In the genomic region with DNA sequence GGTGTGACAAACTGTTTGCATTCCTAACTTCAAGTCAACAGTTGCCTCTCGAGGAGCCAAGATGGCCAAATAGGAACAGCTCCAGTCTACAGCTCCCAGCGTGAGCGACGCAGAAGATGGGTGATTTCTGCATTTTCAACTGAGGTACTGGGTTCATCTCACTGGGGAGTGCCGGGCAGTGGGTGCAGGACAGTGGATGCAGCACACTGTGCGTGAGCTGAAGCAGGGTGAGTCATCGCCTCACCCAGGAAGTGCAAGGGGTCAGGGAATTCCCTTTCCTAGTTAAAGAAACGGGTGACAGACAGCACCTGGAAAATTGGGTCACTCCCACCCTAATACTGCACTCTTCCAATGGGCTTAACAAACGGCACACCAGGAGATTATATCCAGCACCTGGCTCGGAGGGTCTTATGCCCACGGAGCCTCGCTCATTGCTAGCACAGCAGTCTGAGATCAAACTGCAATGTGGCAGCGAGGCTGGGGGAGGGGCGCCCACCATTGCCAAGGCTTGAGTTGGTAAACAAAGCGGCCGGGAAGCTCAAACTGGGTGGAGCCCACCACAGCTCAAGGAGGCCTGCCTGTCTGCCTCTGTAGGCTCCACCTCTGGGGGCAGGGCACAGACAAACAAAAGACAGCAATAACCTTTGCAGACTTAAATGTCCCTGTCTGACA, we compare ENCODE assay signal across 7 cellular contexts.
A peak's percentile ranks its signal among the peaks of the same experiment; 100 is the strongest.
DNase-seq lines count a peak whose midpoint lies in the region; ATAC-seq lines count a peak whose summit lies in the region.
"Not testable (repeated sequence)": the region's sequence is repeated elsewhere in the genome, so short reads cannot be mapped to it uniquely, and the experiment has no call there.

No MANE protein-coding gene starts in this region.

- H3K36me3 Mint-ChIP-seq in T-helper 1 cell treated with Interleukin-12 subunit alpha and Interleukin-12 subunit beta and Interleukin-4 antibody, amounts not matched to agents 30 μg/mL and 1 μg/mL, for 36 hours (ENCODE audit: low read depth) = peaks cover 28% of the 10 kb centered on the region
- peaks cover 19% of the 10 kb centered on the region for H3K36me3 Mint-ChIP-seq in activated naive CD4-positive, alpha-beta T cell treated with anti-CD3 and anti-CD28 coated beads, Interleukin-2, amount 10 ng/mL, durations not matched to agents 7 days and 5 days
- H3K36me3 Mint-ChIP-seq in stimulated activated effector memory CD8-positive, alpha-beta T cell treated with anti-CD3 and anti-CD28 coated beads, Interleukin-12 subunit alpha, Interleukin-12 subunit beta, amount 100 ng/mL, for 72 hours = not testable (repeated sequence)

- ATAC-seq in stimulated activated effector memory CD8-positive, alpha-beta T cell treated with anti-CD3 and anti-CD28 coated beads, Interleukin-12 subunit alpha, Interleukin-12 subunit beta, amount 100 ng/mL, for 72 hours = not testable (repeated sequence)

- peaks cover 22% of the 10 kb centered on the region for H3K4me1 Mint-ChIP-seq in T-helper 1 cell treated with Interleukin-12 subunit alpha and Interleukin-12 subunit beta and Interleukin-4 antibody, amounts not matched to agents 30 μg/mL and 1 μg/mL, for 36 hours (ENCODE audit: low read depth)
- H3K4me1 Mint-ChIP-seq in activated naive CD4-positive, alpha-beta T cell treated with anti-CD3 and anti-CD28 coated beads, Interleukin-2, amount 10 ng/mL, durations not matched to agents 7 days and 5 days = peaks cover 22% of the 10 kb centered on the region
- H3K4me1 Mint-ChIP-seq in stimulated activated effector memory CD8-positive, alpha-beta T cell treated with anti-CD3 and anti-CD28 coated beads, Interleukin-12 subunit alpha, Interleukin-12 subunit beta, amount 100 ng/mL, for 72 hours = peaks cover 22% of the 10 kb centered on the region

- peak overlapping the region; percentile 49 for H3K27ac Mint-ChIP-seq in T-helper 1 cell treated with Interleukin-12 subunit alpha and Interleukin-12 subunit beta and Interleukin-4 antibody, amounts not matched to agents 30 μg/mL and 1 μg/mL, for 36 hours
- peak overlapping the region; percentile 63 for H3K27ac Mint-ChIP-seq in activated naive CD4-positive, alpha-beta T cell treated with anti-CD3 and anti-CD28 coated beads, Interleukin-2, amount 10 ng/mL, durations not matched to agents 7 days and 5 days
- peak overlapping the region; percentile 73 for H3K27ac Mint-ChIP-seq in stimulated activated effector memory CD8-positive, alpha-beta T cell treated with anti-CD3 and anti-CD28 coated beads, Interleukin-12 subunit alpha, Interleukin-12 subunit beta, amount 100 ng/mL, for 72 hours

- peak overlapping the region; percentile 14 for H3K4me3 Mint-ChIP-seq in T-helper 1 cell treated with Interleukin-12 subunit alpha and Interleukin-12 subunit beta and Interleukin-4 antibody, amounts not matched to agents 30 μg/mL and 1 μg/mL, for 36 hours
- not testable (repeated sequence) for H3K4me3 Mint-ChIP-seq in activated naive CD4-positive, alpha-beta T cell treated with anti-CD3 and anti-CD28 coated beads, Interleukin-2, amount 10 ng/mL, durations not matched to agents 7 days and 5 days
- H3K4me3 Mint-ChIP-seq in stimulated activated effector memory CD8-positive, alpha-beta T cell treated with anti-CD3 and anti-CD28 coated beads, Interleukin-12 subunit alpha, Interleukin-12 subunit beta, amount 100 ng/mL, for 72 hours = peak overlapping the region; percentile 38

- CTCF ChIA-PET in activated naive CD4-positive, alpha-beta T cell treated with anti-CD3 and anti-CD28 coated beads, Interleukin-2, amount 10 ng/mL, durations not matched to agents 7 days and 5 days (lab: Charles Lee) = not testable (repeated sequence)

- not testable (repeated sequence) for H3K27me3 Mint-ChIP-seq in T-helper 1 cell treated with Interleukin-12 subunit alpha and Interleukin-12 subunit beta and Interleukin-4 antibody, amounts not matched to agents 30 μg/mL and 1 μg/mL, for 36 hours (ENCODE audit: low read depth)
- H3K27me3 Mint-ChIP-seq in activated naive CD4-positive, alpha-beta T cell treated with anti-CD3 and anti-CD28 coated beads, Interleukin-2, amount 10 ng/mL, durations not matched to agents 7 days and 5 days = peaks cover 13% of the 10 kb centered on the region

- peak; percentile 58 for DNase-seq in CD1c-positive myeloid dendritic cell (ENCODE audit: extremely low spot score)
- peak; percentile 58 for DNase-seq in ELR (ENCODE audit: low read depth)
- DNase-seq in NCI-H460 (ENCODE audit: extremely low read depth, low read depth) = peak; percentile 43
- DNase-seq in activated naive CD4-positive, alpha-beta T cell treated with anti-CD3 and anti-CD28 coated beads, Interleukin-2, amount 10 ng/mL, durations not matched to agents 7 days and 5 days; stimulated activated effector memory CD8-positive, alpha-beta T cell treated with anti-CD3 and anti-CD28 coated beads, Interleukin-12 subunit alpha, Interleukin-12 subunit beta, amount 100 ng/mL, for 72 hours (ENCODE audit: low spot score in 2 of 2): not testable (repeated sequence)
- peak; percentile 13 for DNase-seq in glomerular visceral epithelial cell (ENCODE audit: extremely low spot score)

- peaks cover 40% of the 10 kb centered on the region for H3K9me3 Mint-ChIP-seq in T-helper 1 cell treated with Interleukin-12 subunit alpha and Interleukin-12 subunit beta and Interleukin-4 antibody, amounts not matched to agents 30 μg/mL and 1 μg/mL, for 36 hours
- H3K9me3 Mint-ChIP-seq in activated naive CD4-positive, alpha-beta T cell treated with anti-CD3 and anti-CD28 coated beads, Interleukin-2, amount 10 ng/mL, durations not matched to agents 7 days and 5 days = peaks cover 21% of the 10 kb centered on the region
- H3K9me3 Mint-ChIP-seq in stimulated activated effector memory CD8-positive, alpha-beta T cell treated with anti-CD3 and anti-CD28 coated beads, Interleukin-12 subunit alpha, Interleukin-12 subunit beta, amount 100 ng/mL, for 72 hours = not testable (repeated sequence)
